ENCODE assay signal across 8 cellular contexts in the genomic region with DNA sequence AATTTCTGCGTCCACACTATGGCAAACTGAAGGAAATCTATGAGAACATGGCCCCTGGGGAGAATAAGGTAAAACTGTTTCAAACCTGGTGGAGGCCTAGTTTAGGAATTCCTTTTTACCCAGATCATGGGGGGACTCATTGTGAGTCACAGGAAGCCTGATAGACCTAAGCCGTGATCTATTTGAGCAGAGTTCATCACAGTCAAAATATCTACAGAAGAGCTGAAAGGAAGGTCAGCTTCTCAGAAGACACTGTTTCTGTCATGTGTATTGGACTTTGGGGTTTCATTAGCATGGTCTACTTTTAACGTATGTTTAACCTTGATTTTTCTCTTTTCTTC. TPM values are rescaled to one million over a fixed set of nuclear protein-coding genes. Genes with fewer than 3 reads are reported as not detected.
DNase-seq lines count a peak whose midpoint lies in the region; ATAC-seq and TF ChIP-seq lines count a peak whose summit lies in the region.

No MANE protein-coding gene starts in this region.

- DNase-seq in AG10803 (ENCODE audit: low read depth), result peak; percentile 32
- DNase-seq in HS-5 (ENCODE audit: low read depth), result peak; percentile 84
- DNase-seq in adrenal gland, result no peak
- peak; percentile 24 to 56 for DNase-seq in lung microvascular endothelial cell (ENCODE audit: low read depth in 2 of 2)
- no peak for DNase-seq in NCI-H774 (lab: John Stamatoyannopoulos, UW)
- DNase-seq in C1 segment of cervical spinal cord (lab: John Stamatoyannopoulos, UW), result no peak
- no peak for DNase-seq in occipital lobe (lab: John Stamatoyannopoulos, UW)

- peaks cover 0 to 52% of the 10 kb centered on the region in 2 donors for H3K36me3 ChIP-seq in adrenal gland (replicated peaks in 1 of 2)

- WGBS in adrenal gland, 4 donors, result 58 to 65% (median 61%) methylated on average over 3 of the region's 3 CpGs

- peaks cover 4 to 12% of the 10 kb centered on the region in 2 donors for H3K4me1 ChIP-seq in adrenal gland (replicated peaks in 1 of 2)

- TF ChIP-seq CTCF in AG10803 (conservative IDR thresholded peaks at IDR 0.05; ENCODE audit: low read length), result no peak
- no peak for TF ChIP-seq CTCF in adrenal gland (IDR thresholded peaks at IDR 0.05)

- H3K9me3 ChIP-seq in adrenal gland (replicated peaks in 1 of 3), result no peaks in the 10 kb centered on the region

- no peak for ATAC-seq in GM19467 (IDR thresholded peaks at IDR 0.05; ENCODE audit: unreplicated experiment)

- intact Hi-C loops in adrenal gland (cut with DNase I), result no loop called here

- no peak for TF ChIP-seq POLR2A in adrenal gland (IDR thresholded peaks at IDR 0.05)

- H3K4me3 ChIP-seq in AG10803 (ENCODE audit: low read length) (peak overlapping the region; percentile 96), adrenal gland (no peak overlapping the region)

- H3K27me3 ChIP-seq in adrenal gland, result no peaks in the 10 kb centered on the region

- peak overlapping the region in 3 of 5 donors; percentile 15 to 85 (median 63) for H3K27ac ChIP-seq in adrenal gland

RNA-seq across cellular contexts. Expression of a gene that starts 1.3 kb away (rescaled TPM):
- total RNA-seq in adrenal gland (100 to 1,000 TPM; 190 to 387 (median 235) TPM), lung microvascular endothelial cell (310 and 389 TPM in 2 replicates), occipital lobe (244 TPM)
- polyA plus RNA-seq in adrenal gland, result 100 to 1,000 TPM in 1 of 3 donors, 10 to 100 TPM in 2; 65.1 to 412 (median 73.8) TPM

RNA-seq across cellular contexts. Expression of a gene that starts 14.1 kb away (rescaled TPM):
- 100 to 1,000 TPM; 289 to 600 (median 369) TPM for total RNA-seq in adrenal gland
- 100 to 1,000 TPM; 248 to 411 (median 268) TPM for polyA plus RNA-seq in adrenal gland
- total RNA-seq in lung microvascular endothelial cell, result 200 and 237 TPM in 2 replicates
- 77.8 TPM for total RNA-seq in occipital lobe

RNA-seq across cellular contexts. Expression of a gene that starts 24.5 kb away (rescaled TPM):
- total RNA-seq in adrenal gland, result 1 to 10 TPM in 3 of 8 donors, under 1 TPM in 1, not detected in 4; 0.27 to 9.3 (median 5.8) TPM
- polyA plus RNA-seq in adrenal gland, result 10 to 100 TPM in 1 of 3 donors, 1 to 10 TPM in 2; 3.0 to 15.2 (median 8.2) TPM
- total RNA-seq in lung microvascular endothelial cell, result not detected in 2 replicates
- 2.2 TPM for total RNA-seq in occipital lobe

RNA-seq across cellular contexts. Expression of a gene that starts 37.1 kb away (rescaled TPM):
- total RNA-seq in adrenal gland (10 to 100 TPM; 16.4 to 42.4 (median 33.7) TPM), lung microvascular endothelial cell (19.0 and 39.9 TPM in 2 replicates), occipital lobe (61.6 TPM)
- 10 to 100 TPM; 13.3 to 43.0 (median 39.4) TPM for polyA plus RNA-seq in adrenal gland

RNA-seq across cellular contexts. Expression of a gene that starts 39.0 kb away (rescaled TPM):
- total RNA-seq in adrenal gland (10 to 100 TPM in 2 of 8 donors, 1 to 10 TPM in 3, under 1 TPM in 1, not detected in 2; 0.47 to 39.3 (median 5.7) TPM), lung microvascular endothelial cell (not detected in 2 replicates), occipital lobe (3.4 TPM)
- polyA plus RNA-seq in adrenal gland, result 10 to 100 TPM in 2 of 3 donors, 1 to 10 TPM in 1; 6.1 to 24.2 (median 12.4) TPM

Comparison
In these comparisons a context has a peak if more than half of its experiments do, and no peak if none do; other contexts are left out.
1. DNase-seq: peak in AG10803 (single experiment), HS-5 (single experiment) and lung microvascular endothelial cell (2 of 2); none in adrenal gland (0 of 7), NCI-H774 (single experiment), C1 segment of cervical spinal cord (0 of 14) and occipital lobe (single experiment).